ENCODE assay signal across 8 cellular contexts in genomic region chr10:22630229-22631174, GRCh38.
DNase-seq lines count a peak whose midpoint lies in the region; ATAC-seq and TF ChIP-seq lines count a peak whose summit lies in the region.

No MANE protein-coding gene starts in this region.

- H3K9ac ChIP-seq in neural progenitor cell: no peak overlapping the region

- H3K4me3 ChIP-seq in effector memory CD4-positive, alpha-beta T cell (ENCODE audit: insufficient read depth, low read depth, low read length, poor library complexity, severe bottlenecking): peak overlapping the region; percentile 38
- H3K4me3 ChIP-seq in neural progenitor cell: no peak overlapping the region

- ATAC-seq in GM18870 (IDR thresholded peaks at IDR 0.05; ENCODE audit: unreplicated experiment) (peak; percentile 91), HG03025 (IDR thresholded peaks at IDR 0.05; ENCODE audit: low FRiP score, unreplicated experiment) (peak; percentile 82)

- H3K9me3 Mint-ChIP-seq in neural progenitor cell: peaks cover 6% of the 10 kb centered on the region

- H2AFZ ChIP-seq in neural progenitor cell (replicated peaks): no peak overlapping the region

- TF ChIP-seq CTCF in RWPE1 (conservative IDR thresholded peaks at IDR 0.05; ENCODE audit: low read depth) (no peak), neural progenitor cell (IDR thresholded peaks at IDR 0.05) (no peak)

- POLR2A ChIA-PET in RWPE1 (lab: Yijun Ruan, JAX; ENCODE audit: low non-redundant PET): no interaction called here

- H3K4me1 ChIP-seq in effector memory CD4-positive, alpha-beta T cell (ENCODE audit: control insufficient read depth, insufficient read depth, low read length, poor library complexity, severe bottlenecking): peaks cover 66% of the 10 kb centered on the region
- peaks cover 21% of the 10 kb centered on the region for H3K4me1 ChIP-seq in neural progenitor cell

- peaks cover 9% of the 10 kb centered on the region for H4K20me1 ChIP-seq in neural progenitor cell (ENCODE audit: low read depth)

- CTCF ChIA-PET in RWPE1 (lab: Yijun Ruan, JAX): no interaction called here

- no peak overlapping the region for H3K4me2 ChIP-seq in neural progenitor cell

- peak; percentile 53 for DNase-seq in AG08395 (ENCODE audit: low spot score)
- peak; percentile 43 for DNase-seq in RWPE1 (ENCODE audit: low spot score)
- DNase-seq in effector memory CD4-positive, alpha-beta T cell: peak in 2 of 3 donors; percentile 34 to 37
- DNase-seq in neural progenitor cell (ENCODE audit: low spot score): no peak
- DNase-seq in NCI-H1092 (lab: John Stamatoyannopoulos, UW): no peak
- no peak for DNase-seq in middle frontal gyrus (ENCODE audit: extremely low spot score, low spot score)

- H3K27me3 Mint-ChIP-seq in neural progenitor cell (ENCODE audit: insufficient read depth, low read depth): no peaks in the 10 kb centered on the region

- peak overlapping the region; percentile 2 for H3K27ac Mint-ChIP-seq in neural progenitor cell

- H3K4me1 Mint-ChIP-seq in neural progenitor cell: peaks cover 34% of the 10 kb centered on the region

- no peak overlapping the region for H3K4me3 Mint-ChIP-seq in neural progenitor cell

- H3K36me3 ChIP-seq in effector memory CD4-positive, alpha-beta T cell (ENCODE audit: control insufficient read depth, insufficient read depth, low read length): no peaks in the 10 kb centered on the region
- H3K36me3 ChIP-seq in neural progenitor cell: no peaks in the 10 kb centered on the region

- peaks cover 4% of the 10 kb centered on the region for H3K36me3 Mint-ChIP-seq in neural progenitor cell

- H3K27ac ChIP-seq in RWPE1: no peak overlapping the region
- peak overlapping the region; percentile 76 for H3K27ac ChIP-seq in effector memory CD4-positive, alpha-beta T cell (ENCODE audit: insufficient read depth, low read length, poor library complexity, severe bottlenecking)
- no peak overlapping the region for H3K27ac ChIP-seq in neural progenitor cell

- no peaks in the 10 kb centered on the region for H3F3A ChIP-seq in neural progenitor cell (ENCODE audit: low read depth)

- H3K27me3 ChIP-seq in effector memory CD4-positive, alpha-beta T cell (replicated peaks; ENCODE audit: control insufficient read depth, insufficient read depth, low read length, poor library complexity, severe bottlenecking): no peaks in the 10 kb centered on the region
- no peaks in the 10 kb centered on the region for H3K27me3 ChIP-seq in neural progenitor cell

- no peaks in the 10 kb centered on the region for H3K9me3 ChIP-seq in effector memory CD4-positive, alpha-beta T cell (ENCODE audit: control insufficient read depth, low read length)
- H3K9me3 ChIP-seq in neural progenitor cell (ENCODE audit: low read depth): no peaks in the 10 kb centered on the region

- H3K79me2 ChIP-seq in neural progenitor cell (ENCODE audit: low read depth): peaks cover 73% of the 10 kb centered on the region

Comparison
In these comparisons a context has a peak if more than half of its experiments do, and no peak if none do; other contexts are left out.
1. DNase-seq: peak in AG08395 (single experiment), RWPE1 (single experiment) and effector memory CD4-positive, alpha-beta T cell (2 of 3); none in neural progenitor cell (single experiment), NCI-H1092 (single experiment) and middle frontal gyrus (single experiment).